In the genomic region with DNA sequence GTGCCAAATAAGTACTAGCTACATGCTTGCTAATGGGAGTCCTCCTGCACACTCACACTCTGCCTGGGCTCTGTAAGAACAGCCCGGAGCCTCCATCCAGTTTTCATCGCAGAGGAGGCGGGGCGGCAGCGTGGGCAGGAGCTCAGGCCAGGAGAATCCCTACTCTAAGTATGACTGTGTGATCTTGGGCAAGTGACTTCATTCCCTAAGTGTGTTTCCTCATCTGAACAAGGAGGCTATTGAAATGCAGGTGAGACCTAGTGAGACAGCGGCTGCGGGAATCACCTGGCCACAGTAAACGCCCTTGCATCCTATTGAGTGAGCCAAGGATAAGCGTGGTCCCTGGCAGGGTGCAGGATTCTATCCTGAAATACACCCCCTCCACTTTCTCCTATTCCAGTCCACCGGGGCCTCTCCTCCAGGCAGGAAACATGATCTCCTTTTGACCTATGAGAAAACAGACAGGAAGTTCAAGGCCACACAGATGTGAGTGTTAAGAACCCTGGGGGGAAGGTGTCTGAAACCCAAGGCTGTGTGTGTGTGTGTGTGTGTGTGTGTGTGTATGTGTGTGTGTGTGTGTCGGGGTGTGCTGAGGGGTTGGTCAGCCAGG, we compare ENCODE assay signal across 1 cellular context.
A peak's percentile ranks its signal among the peaks of the same experiment; 100 is the strongest.
TF ChIP-seq lines count a peak whose summit lies in the region.

No MANE protein-coding gene starts in this region.

TF ChIP-seq in K562, 482 proteins besides CTCF, POLR2A, EP300 and RAD21 (continued from another document):
- TF ChIP-seq, protein P1, sequence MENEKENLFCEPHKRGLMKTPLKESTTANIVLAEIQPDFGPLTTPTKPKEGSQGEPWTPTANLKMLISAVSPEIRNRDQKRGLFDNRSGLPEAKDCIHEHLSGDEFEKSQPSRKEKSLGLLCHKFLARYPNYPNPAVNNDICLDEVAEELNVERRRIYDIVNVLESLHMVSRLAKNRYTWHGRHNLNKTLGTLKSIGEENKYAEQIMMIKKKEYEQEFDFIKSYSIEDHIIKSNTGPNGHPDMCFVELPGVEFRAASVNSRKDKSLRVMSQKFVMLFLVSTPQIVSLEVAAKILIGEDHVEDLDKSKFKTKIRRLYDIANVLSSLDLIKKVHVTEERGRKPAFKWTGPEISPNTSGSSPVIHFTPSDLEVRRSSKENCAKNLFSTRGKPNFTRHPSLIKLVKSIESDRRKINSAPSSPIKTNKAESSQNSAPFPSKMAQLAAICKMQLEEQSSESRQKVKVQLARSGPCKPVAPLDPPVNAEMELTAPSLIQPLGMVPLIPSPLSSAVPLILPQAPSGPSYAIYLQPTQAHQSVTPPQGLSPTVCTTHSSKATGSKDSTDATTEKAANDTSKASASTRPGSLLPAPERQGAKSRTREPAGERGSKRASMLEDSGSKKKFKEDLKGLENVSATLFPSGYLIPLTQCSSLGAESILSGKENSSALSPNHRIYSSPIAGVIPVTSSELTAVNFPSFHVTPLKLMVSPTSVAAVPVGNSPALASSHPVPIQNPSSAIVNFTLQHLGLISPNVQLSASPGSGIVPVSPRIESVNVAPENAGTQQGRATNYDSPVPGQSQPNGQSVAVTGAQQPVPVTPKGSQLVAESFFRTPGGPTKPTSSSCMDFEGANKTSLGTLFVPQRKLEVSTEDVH (IDR thresholded peaks at IDR 0.05; ENCODE audit: low read depth, partially characterized antibody), result no peak
- TF ChIP-seq SRSF3 (IDR thresholded peaks at IDR 0.05; ENCODE audit: insufficient read depth, low read length) (no peak), MCM3 (IDR thresholded peaks at IDR 0.05) (0 out of 2 replicates have a peak, but pooled peaks have one; percentile 50), ZFP36 (IDR thresholded peaks at IDR 0.05; ENCODE audit: low read depth, low read length, partially characterized antibody) (peak; percentile 23), ZKSCAN1 (IDR thresholded peaks at IDR 0.05; ENCODE audit: low read depth, low read length) (peak; percentile 56; the same call in 1 of the 2 replicates), NR2C2 (CRISPR knock-in tag; IDR thresholded peaks at IDR 0.05) (no peak), NR2C2 (tag; IDR thresholded peaks at IDR 0.05) (peak; percentile 25; the same call in 1 of the 2 replicates)
